Comparison of ENCODE assay signal across 19 cellular contexts in genomic region chr17:41944943-41945342, GRCh38.
"Had no signal": no experiment of that assay in that cellular context is flagged by ENCODE, and none has a peak within 500 bp of the region (broad histone marks: within the 10 kb centered on the region; RNA-seq: fewer than 3 reads in every experiment).

No MANE protein-coding gene starts in this region.

- H3K4me2 ChIP-seq: hepatocyte had no signal

- H3K27me3 ChIP-seq: hepatocyte, sigmoid colon, stomach had no signal

- H3K4me3 ChIP-seq: coronary artery, hepatocyte, sigmoid colon, skin epidermis, stomach, thoracic aorta had no signal

- H3K4me1 ChIP-seq: sigmoid colon, stomach had no signal

- H3K27me3 Mint-ChIP-seq: memory B cell had no signal

- DNase-seq: effector CD4-positive, alpha-beta T cell; foreskin melanocyte; head of caudate nucleus; kidney; left cardiac atrium; midbrain; occipital lobe; sigmoid colon; stimulated activated CD4-positive, alpha-beta T cell treated with anti-CD3 and anti-CD28 coated beads, Interleukin-12 subunit alpha, Interleukin-12 subunit beta, amount 100 ng/mL, for 4 hours; stimulated activated naive CD4-positive, alpha-beta T cell; stomach; substantia nigra; trophoblast cell had no signal

- H3K27ac ChIP-seq: coronary artery, hepatocyte, sigmoid colon, skin epidermis, stomach, thoracic aorta had no signal

- H3K4me1 Mint-ChIP-seq: memory B cell, nephron had no signal

- H3K27ac Mint-ChIP-seq: memory B cell, nephron had no signal

- H3K36me3 Mint-ChIP-seq: memory B cell had no signal

- H3K9me3 ChIP-seq: sigmoid colon, stomach, thoracic aorta had no signal

- H3K4me3 Mint-ChIP-seq: memory B cell, nephron had no signal

- H3K36me3 ChIP-seq: sigmoid colon, thoracic aorta had no signal

- H3K79me2 ChIP-seq: hepatocyte had no signal

- H3K9me3 Mint-ChIP-seq: memory B cell, nephron had no signal

- H2AFZ ChIP-seq: hepatocyte had no signal
